11 cellular contexts compared by ENCODE assay signal in the genomic region with DNA sequence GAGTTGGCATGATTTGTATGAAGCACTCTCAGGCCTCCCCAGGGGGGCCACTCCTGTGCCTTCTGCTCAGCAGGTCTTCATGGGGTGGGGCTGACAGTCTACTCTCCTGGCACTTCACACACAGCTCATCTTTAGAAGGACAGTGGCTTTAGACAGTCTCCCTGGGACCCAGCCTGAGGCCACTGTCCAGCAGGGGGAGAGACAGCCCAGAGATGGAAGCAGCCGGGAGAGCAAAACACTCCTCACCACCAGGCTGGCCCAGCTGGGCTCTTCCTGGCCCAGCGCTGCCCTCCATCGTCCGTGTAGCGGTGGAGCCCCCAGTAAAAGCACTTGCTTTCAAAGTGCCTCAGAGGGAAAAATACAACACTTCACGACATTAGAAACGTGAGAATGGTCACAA.
A peak's percentile ranks its signal among the peaks of the same experiment; 100 is the strongest.
DNase-seq lines count a peak whose midpoint lies in the region; ATAC-seq, FAIRE-seq and TF ChIP-seq lines count a peak whose summit lies in the region.
"Had no signal": no experiment of that assay in that cellular context is flagged by ENCODE, and none has a peak within 500 bp of the region (broad histone marks: within the 10 kb centered on the region; RNA-seq: fewer than 3 reads in every experiment).

No MANE protein-coding gene starts in this region.

- POLR2A ChIA-PET in activated CD8-positive, alpha-beta T cell treated with anti-CD3 and anti-CD28 coated beads for 36 hours (lab: Charles Lee), result no interaction called here

- in situ Hi-C loops in KBM-7 (cut with MboI; ENCODE audit: low pct_unique_long_range_greater_than_20kb, low sequenced_read_pairs), result no loop called here

- H3K4me3 ChIP-seq in astrocyte (ENCODE audit: insufficient read depth, low read depth, low read length), result no peak overlapping the region
- H3K4me3 ChIP-seq: Peyer's patch, prostate gland had no signal

- H3K4me2 ChIP-seq in astrocyte (ENCODE audit: low read length), result no peak overlapping the region

- FAIRE-seq in astrocyte (lab: Jason Lieb, UNC), result no peak

- H3K9me3 Mint-ChIP-seq in astrocyte (ENCODE audit: unreplicated experiment), result peaks cover 3% of the 10 kb centered on the region
- H3K9me3 Mint-ChIP-seq in activated CD8-positive, alpha-beta T cell treated with anti-CD3 and anti-CD28 coated beads for 36 hours, result peaks cover 5% of the 10 kb centered on the region

- H2AFZ ChIP-seq in astrocyte (ENCODE audit: low read depth, low read length), result no peak overlapping the region

- H3K27me3 Mint-ChIP-seq in astrocyte (ENCODE audit: low read depth, unreplicated experiment), result peaks cover 46% of the 10 kb centered on the region
- H3K27me3 Mint-ChIP-seq in activated CD8-positive, alpha-beta T cell treated with anti-CD3 and anti-CD28 coated beads for 36 hours, result peaks cover 35% of the 10 kb centered on the region

- H3K79me2 ChIP-seq in astrocyte (ENCODE audit: insufficient read depth, low read length), result no peaks in the 10 kb centered on the region

- H3K4me1 ChIP-seq in astrocyte (ENCODE audit: insufficient read depth, low read length), result peaks cover 4% of the 10 kb centered on the region
- H3K4me1 ChIP-seq: Peyer's patch, prostate gland had no signal

- H4K20me1 ChIP-seq in astrocyte (ENCODE audit: insufficient read depth, low read length), result no peaks in the 10 kb centered on the region

- H3K36me3 Mint-ChIP-seq in astrocyte (ENCODE audit: low read depth, unreplicated experiment), result no peaks in the 10 kb centered on the region
- no peaks in the 10 kb centered on the region for H3K36me3 Mint-ChIP-seq in activated CD8-positive, alpha-beta T cell treated with anti-CD3 and anti-CD28 coated beads for 36 hours (ENCODE audit: low read depth)

- H3K9me3 ChIP-seq in astrocyte (ENCODE audit: insufficient read depth, low read depth, low read length), result no peaks in the 10 kb centered on the region
- H3K9me3 ChIP-seq: Peyer's patch, prostate gland had no signal

- no peak for ATAC-seq in GM19395 (IDR thresholded peaks at IDR 0.05; ENCODE audit: unreplicated experiment)
- no peak for ATAC-seq in activated CD8-positive, alpha-beta T cell treated with anti-CD3 and anti-CD28 coated beads for 36 hours
- ATAC-seq in HG02840 (IDR thresholded peaks at IDR 0.05; ENCODE audit: low FRiP score, unreplicated experiment), result no peak
- ATAC-seq: activated T-helper 17 cell treated with anti-CD3 and anti-CD28 coated beads, Interleukin-2, amount 50 U/mL, for 72 hours had no signal

- DNase-seq in COLO829 (ENCODE audit: low spot score) (peak; percentile 34), KBM-7 (peak; percentile 11), astrocyte (ENCODE audit: low read depth) (no peak), lung microvascular endothelial cell (ENCODE audit: low read depth in 2 of 2) (peak; percentile 14 to 36)
- no peak for DNase-seq in stimulated activated CD4-positive, alpha-beta T cell treated with anti-CD3 and anti-CD28 coated beads, Interleukin-4, amount 100 ng/mL, for 1 hour
- DNase-seq in activated CD8-positive, alpha-beta T cell treated with anti-CD3 and anti-CD28 coated beads for 36 hours, result no peak
- DNase-seq: Peyer's patch had no signal

- peaks cover 13% of the 10 kb centered on the region for H3K27me3 ChIP-seq in astrocyte (ENCODE audit: insufficient read depth, low read length)
- H3K27me3 ChIP-seq: Peyer's patch had no signal

- no peak overlapping the region for H3K27ac Mint-ChIP-seq in astrocyte (ENCODE audit: unreplicated experiment)
- H3K27ac Mint-ChIP-seq in activated CD8-positive, alpha-beta T cell treated with anti-CD3 and anti-CD28 coated beads for 36 hours, result no peak overlapping the region
- H3K27ac Mint-ChIP-seq: activated T-helper 17 cell treated with anti-CD3 and anti-CD28 coated beads, Interleukin-2, amount 50 U/mL, for 72 hours had no signal

- peak; percentile 6 for TF ChIP-seq CTCF in astrocyte (IDR thresholded peaks at IDR 0.05; ENCODE audit: insufficient read depth, low read depth, low read length)
- no peak for TF ChIP-seq CTCF in activated CD8-positive, alpha-beta T cell treated with anti-CD3 and anti-CD28 coated beads for 36 hours (IDR thresholded peaks at IDR 0.05)

- no peak overlapping the region for H3K9ac ChIP-seq in astrocyte (ENCODE audit: low read length)

- H3K4me3 Mint-ChIP-seq in astrocyte (ENCODE audit: unreplicated experiment), result no peak overlapping the region
- H3K4me3 Mint-ChIP-seq in activated CD8-positive, alpha-beta T cell treated with anti-CD3 and anti-CD28 coated beads for 36 hours, result no peak overlapping the region
- H3K4me3 Mint-ChIP-seq: activated T-helper 17 cell treated with anti-CD3 and anti-CD28 coated beads, Interleukin-2, amount 50 U/mL, for 72 hours had no signal

- H3K27ac ChIP-seq in astrocyte (ENCODE audit: low read depth, low read length), result no peak overlapping the region
- H3K27ac ChIP-seq: Peyer's patch, prostate gland had no signal

- H3K36me3 ChIP-seq in astrocyte (ENCODE audit: insufficient read depth, low read length), result no peaks in the 10 kb centered on the region
- H3K36me3 ChIP-seq: Peyer's patch, prostate gland had no signal

- CTCF ChIA-PET in activated CD8-positive, alpha-beta T cell treated with anti-CD3 and anti-CD28 coated beads for 36 hours (lab: Charles Lee), result no interaction called here

- intact Hi-C loops in activated CD8-positive, alpha-beta T cell treated with anti-CD3 and anti-CD28 coated beads for 36 hours (cut with micrococcal nuclease), result no loop called here

- H3K4me1 Mint-ChIP-seq in astrocyte (ENCODE audit: low read depth, unreplicated experiment), result peaks cover 18% of the 10 kb centered on the region
- no peaks in the 10 kb centered on the region for H3K4me1 Mint-ChIP-seq in activated CD8-positive, alpha-beta T cell treated with anti-CD3 and anti-CD28 coated beads for 36 hours (ENCODE audit: low read depth)
- H3K4me1 Mint-ChIP-seq: activated T-helper 17 cell treated with anti-CD3 and anti-CD28 coated beads, Interleukin-2, amount 50 U/mL, for 72 hours had no signal

Comparison
In these comparisons a context has a peak if more than half of its experiments do, and no peak if none do; other contexts are left out.
1. DNase-seq: peak in COLO829 (single experiment), KBM-7 (single experiment) and lung microvascular endothelial cell (2 of 2); none in astrocyte (single experiment), stimulated activated CD4-positive, alpha-beta T cell treated with anti-CD3 and anti-CD28 coated beads, Interleukin-4, amount 100 ng/mL, for 1 hour (single experiment) and activated CD8-positive, alpha-beta T cell treated with anti-CD3 and anti-CD28 coated beads for 36 hours (single experiment).